ENCODE assay signal across 18 cellular contexts in genomic region chr5:42600441-42600840, GRCh38.
"Had no signal": no experiment of that assay in that cellular context is flagged by ENCODE, and none has a peak within 500 bp of the region (broad histone marks: within the 10 kb centered on the region; RNA-seq: fewer than 3 reads in every experiment).

No MANE protein-coding gene starts in this region.

- H3K9me3 ChIP-seq: esophagus squamous epithelium, pancreas, prostate gland, right lobe of liver, thoracic aorta had no signal

- H3K4me1 ChIP-seq: pancreas had no signal

- DNase-seq: effector memory CD8-positive, alpha-beta T cell; esophagus squamous epithelium; foreskin fibroblast; head of caudate nucleus; hypothalamus; kidney glomerular epithelial cell; mesendoderm; naive B cell; occipital lobe; pancreas; retina; right lobe of liver; stimulated activated CD4-positive, alpha-beta T cell treated with anti-CD3 and anti-CD28 coated beads, Interleukin-4, amount 100 ng/mL, for 1 hour; stimulated activated CD8-positive, alpha-beta memory T cell treated with anti-CD3 and anti-CD28 coated beads, Interleukin-4, amount 100 ng/mL, for 48 hours had no signal

- H3K27me3 ChIP-seq: esophagus squamous epithelium, pancreas, right lobe of liver had no signal

- H3K36me3 ChIP-seq: esophagus squamous epithelium, pancreas, prostate gland, right lobe of liver, thoracic aorta had no signal

- H3K27ac ChIP-seq: epithelial cell of prostate, esophagus squamous epithelium, pancreas, prostate gland, thoracic aorta had no signal

- H3K4me3 ChIP-seq: esophagus squamous epithelium, pancreas, prostate gland, right lobe of liver, thoracic aorta had no signal

- ATAC-seq: effector memory CD8-positive, alpha-beta T cell; pancreas; right lobe of liver; stimulated activated effector memory CD8-positive, alpha-beta T cell treated with anti-CD3 and anti-CD28 coated beads, Interleukin-12 subunit alpha, Interleukin-12 subunit beta, amount 100 ng/mL, for 72 hours had no signal
